Comparison of ENCODE assay signal across 8 cellular contexts in genomic region chr14:20327005-20327869, GRCh38. TPM values are rescaled to one million over a fixed set of nuclear protein-coding genes. Genes with fewer than 3 reads are reported as not detected.
DNase-seq lines count a peak whose midpoint lies in the region; ATAC-seq, FAIRE-seq and TF ChIP-seq lines count a peak whose summit lies in the region.

No MANE protein-coding gene starts in this region.

- H3K36me3 ChIP-seq in GM23338 (ENCODE audit: insufficient read depth) = peaks cover 55% of the 10 kb centered on the region
- peaks cover 0 to 64% (median 3%) of the 10 kb centered on the region in 3 donors for H3K36me3 ChIP-seq in esophagus squamous epithelium

- H3K27me3 Mint-ChIP-seq in GM23338 (ENCODE audit: insufficient read depth, low read depth, poor library complexity) (peaks cover 6% of the 10 kb centered on the region), nephron (ENCODE audit: low read depth) (no peaks in the 10 kb centered on the region)

- peak overlapping the region; percentile 12; the same call in 1 of the 2 replicates for H3K27ac ChIP-seq in GM23338 (ENCODE audit: low read depth)
- H3K27ac ChIP-seq in esophagus squamous epithelium = peak overlapping the region in 3 of 4 donors; percentile 2 to 40 (median 39)

- no peak overlapping the region for H3K4me3 ChIP-seq in GM23338
- no peak overlapping the region for H3K4me3 ChIP-seq in esophagus squamous epithelium

- H3K36me3 Mint-ChIP-seq in GM23338 (ENCODE audit: low read depth) = peaks cover 90% of the 10 kb centered on the region
- peaks cover 23% of the 10 kb centered on the region for H3K36me3 Mint-ChIP-seq in nephron (ENCODE audit: low read depth)

- H3K4me3 Mint-ChIP-seq in GM23338 (peak overlapping the region; percentile 3; the same call in 1 of the 3 replicates), nephron (peak overlapping the region; percentile 0 to 38 (median 5))

- TF ChIP-seq CTCF in GM23338 (conservative IDR thresholded peaks at IDR 0.05; ENCODE audit: low read depth in 2 of 2) (peak; percentile 49 to 83), esophagus squamous epithelium (IDR thresholded peaks at IDR 0.05) (peak; percentile 54 to 81 (median 66)), nephron (IDR thresholded peaks at IDR 0.05; ENCODE audit: unreplicated experiment in 3 of 3) (peak; percentile 66 to 77 (median 72))

- no peaks in the 10 kb centered on the region for H3K27me3 ChIP-seq in GM23338 (ENCODE audit: insufficient read depth)
- H3K27me3 ChIP-seq in esophagus squamous epithelium = no peaks in the 10 kb centered on the region

- no peaks in the 10 kb centered on the region for H3K9me3 ChIP-seq in esophagus squamous epithelium

- peaks cover 42% of the 10 kb centered on the region for H4K20me1 ChIP-seq in GM23338 (replicated peaks; ENCODE audit: insufficient read depth)

- H3K79me2 ChIP-seq in GM23338 (replicated peaks; ENCODE audit: insufficient read depth) = peaks cover 96% of the 10 kb centered on the region

- no peak overlapping the region for H3K4me2 ChIP-seq in GM23338

- ATAC-seq in GM23338 = no peak
- no peak for ATAC-seq in GM21528 (IDR thresholded peaks at IDR 0.05; ENCODE audit: low FRiP score, unreplicated experiment)

- peak overlapping the region; percentile 14 for H3K27ac Mint-ChIP-seq in GM23338
- H3K27ac Mint-ChIP-seq in nephron = peak overlapping the region; percentile 67 to 83 (median 72)

- peak; percentile 16 for DNase-seq in DMS53 treated with DMSO at 0.1 percent for 48 hours (lab: John Stamatoyannopoulos, UW; ENCODE audit: unreplicated experiment)
- DNase-seq in GM23338 (ENCODE audit: low spot score) = peak; percentile 77
- DNase-seq in NCI-H2081 (lab: John Stamatoyannopoulos, UW) = peak; percentile 22 to 55
- DNase-seq in esophagus squamous epithelium (lab: John Stamatoyannopoulos, UW) = no peak
- DNase-seq in stimulated activated CD4-positive, alpha-beta T cell treated with anti-CD3 and anti-CD28 coated beads, Interleukin-12 subunit alpha, Interleukin-12 subunit beta, amount 100 ng/mL, for 4 hours = no peak

- peak; percentile 90 for FAIRE-seq in TTC549 (lab: Jason Lieb, UNC)

- no peak for TF ChIP-seq POLR2A in esophagus squamous epithelium (IDR thresholded peaks at IDR 0.05)

- H3K9me3 Mint-ChIP-seq in GM23338 (no peaks in the 10 kb centered on the region), nephron (no peaks in the 10 kb centered on the region)

- WGBS in esophagus squamous epithelium, 2 donors = 41 to 42% methylated on average over 8 of the region's 8 CpGs

- H3K9me2 ChIP-seq in GM23338 (ENCODE audit: insufficient read depth) = no peaks in the 10 kb centered on the region

- peaks cover 16% of the 10 kb centered on the region for H3K4me1 ChIP-seq in GM23338 (ENCODE audit: insufficient read depth)
- H3K4me1 ChIP-seq in esophagus squamous epithelium = peaks cover 0 to 42% (median 0%) of the 10 kb centered on the region in 3 donors

- intact Hi-C loops in esophagus squamous epithelium (cut with DNase I) = no loop called here

- H3K4me1 Mint-ChIP-seq in GM23338 = peaks cover 27% of the 10 kb centered on the region
- H3K4me1 Mint-ChIP-seq in nephron = peaks cover 26% of the 10 kb centered on the region

- H3F3A ChIP-seq in GM23338 (replicated peaks; ENCODE audit: low read depth) = peaks cover 2% of the 10 kb centered on the region; the same call in 1 of the 2 replicates

- H2AFZ ChIP-seq in GM23338 = no peak overlapping the region

TF ChIP-seq in GM23338, 12 proteins besides CTCF, POLR2A, EP300 and RAD21 (continues in another document):
- TF ChIP-seq ZNF114 (CRISPR knock-in tag; IDR thresholded peaks at IDR 0.05) (no peak), STAT1 (IDR thresholded peaks at IDR 0.05; ENCODE audit: unreplicated experiment) (no peak), REST (IDR thresholded peaks at IDR 0.05; ENCODE audit: unreplicated experiment) (no peak), POLR2AphosphoS5 (IDR thresholded peaks at IDR 0.05; ENCODE audit: low read depth) (no peak), JUNB (IDR thresholded peaks at IDR 0.05; ENCODE audit: unreplicated experiment) (no peak), NANOG (IDR thresholded peaks at IDR 0.05; ENCODE audit: borderline replicate concordance) (no peak), CREB1 (CRISPR knock-in tag; IDR thresholded peaks at IDR 0.05; ENCODE audit: low read depth) (no peak), EZH2 (IDR thresholded peaks at IDR 0.05; ENCODE audit: low read depth, unreplicated experiment) (no peak), ZNF331 (CRISPR knock-in tag; IDR thresholded peaks at IDR 0.05; ENCODE audit: low read depth) (no peak)
- TF ChIP-seq, protein P1, sequence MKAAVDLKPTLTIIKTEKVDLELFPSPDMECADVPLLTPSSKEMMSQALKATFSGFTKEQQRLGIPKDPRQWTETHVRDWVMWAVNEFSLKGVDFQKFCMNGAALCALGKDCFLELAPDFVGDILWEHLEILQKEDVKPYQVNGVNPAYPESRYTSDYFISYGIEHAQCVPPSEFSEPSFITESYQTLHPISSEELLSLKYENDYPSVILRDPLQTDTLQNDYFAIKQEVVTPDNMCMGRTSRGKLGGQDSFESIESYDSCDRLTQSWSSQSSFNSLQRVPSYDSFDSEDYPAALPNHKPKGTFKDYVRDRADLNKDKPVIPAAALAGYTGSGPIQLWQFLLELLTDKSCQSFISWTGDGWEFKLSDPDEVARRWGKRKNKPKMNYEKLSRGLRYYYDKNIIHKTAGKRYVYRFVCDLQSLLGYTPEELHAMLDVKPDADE (IDR thresholded peaks at IDR 0.05) = no peak

RNA-seq across cellular contexts. Expression of gene CCNB1IP1, which starts 5.8 kb away (rescaled TPM):
- 247 and 254 TPM in 2 replicates for total RNA-seq in GM23338 (2014; rRNA removed; shearing (Covaris generic))
- polyA plus RNA-seq in GM23338 (2016; fragmentation: Nextera tagmentation; extraction: Ambion mirVana) = 108 and 110 TPM in 2 replicates
- total RNA-seq in esophagus squamous epithelium = 10 to 100 TPM in 3 of 4 donors, 1 to 10 TPM in 1; 7.6 to 68.1 (median 33.4) TPM

RNA-seq across cellular contexts. Expression of gene PARP2, which starts 16.2 kb away (rescaled TPM):
- total RNA-seq in GM23338 (2014; rRNA removed; shearing (Covaris generic)) = 27.0 and 27.8 TPM in 2 replicates
- 39.5 and 42.7 TPM in 2 replicates for polyA plus RNA-seq in GM23338 (2016; fragmentation: Nextera tagmentation; extraction: Ambion mirVana)
- 10 to 100 TPM in 3 of 4 donors, 1 to 10 TPM in 1; 5.0 to 20.3 (median 11.7) TPM for total RNA-seq in esophagus squamous epithelium

RNA-seq across cellular contexts. Expression of gene TTC5, which starts 21.5 kb away (rescaled TPM):
- 14.6 and 16.4 TPM in 2 replicates for total RNA-seq in GM23338 (2014; rRNA removed; shearing (Covaris generic))
- polyA plus RNA-seq in GM23338 (2016; fragmentation: Nextera tagmentation; extraction: Ambion mirVana) = 9.3 and 11.9 TPM in 2 replicates
- 10 to 100 TPM in 1 of 4 donors, 1 to 10 TPM in 3; 3.9 to 11.8 (median 6.7) TPM for total RNA-seq in esophagus squamous epithelium

Comparison
In these comparisons a context has a peak if more than half of its experiments do, and no peak if none do; other contexts are left out.
1. DNase-seq: peak in DMS53 treated with DMSO at 0.1 percent for 48 hours (single experiment), GM23338 (single experiment) and NCI-H2081 (2 of 2); none in esophagus squamous epithelium (single experiment) and stimulated activated CD4-positive, alpha-beta T cell treated with anti-CD3 and anti-CD28 coated beads, Interleukin-12 subunit alpha, Interleukin-12 subunit beta, amount 100 ng/mL, for 4 hours (single experiment).
2. Peak in every context shown above with its lines, with median percentiles within 50 percentile points of each other: CTCF ChIP-seq.